19 cellular contexts compared by ENCODE assay signal in the genomic region with DNA sequence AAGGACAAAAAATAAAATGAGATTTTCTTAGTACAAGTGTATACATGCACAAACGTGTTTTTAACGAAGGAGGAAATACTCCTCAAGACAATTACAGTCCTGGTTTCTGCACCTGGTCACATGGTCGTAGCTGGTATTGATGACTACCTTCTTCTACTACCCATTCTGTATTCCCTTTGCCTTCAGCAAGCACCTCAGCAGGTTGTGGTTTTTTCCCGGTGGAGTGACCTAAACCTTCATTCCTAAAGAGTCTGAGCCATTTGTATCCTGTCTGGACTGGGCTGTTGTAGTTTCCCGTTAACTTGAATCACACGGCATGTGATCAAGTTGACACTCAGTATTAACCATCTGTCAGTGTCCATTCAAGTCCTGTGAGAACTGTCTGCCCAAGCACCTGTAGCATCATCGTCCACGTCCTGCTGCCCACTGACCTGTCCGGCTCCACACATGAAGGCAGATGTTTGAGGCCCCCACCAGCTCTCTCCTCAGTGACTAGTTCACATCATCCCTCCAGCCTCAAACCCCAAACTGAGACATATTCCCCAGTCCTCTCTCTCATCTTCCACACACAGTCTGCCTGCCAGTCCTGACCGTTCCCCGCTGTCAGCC.
"Had no signal": no experiment of that assay in that cellular context is flagged by ENCODE, and none has a peak within 500 bp of the region (broad histone marks: within the 10 kb centered on the region; RNA-seq: fewer than 3 reads in every experiment).

No MANE protein-coding gene starts in this region.

- ATAC-seq: esophagus mucosa, left colon, lower lobe of right lung, right cardiac atrium had no signal

- H3K9me3 ChIP-seq: lower lobe of right lung, suprapubic skin had no signal

- H3K27ac Mint-ChIP-seq: endodermal cell, type B pancreatic cell had no signal

- H3K27me3 Mint-ChIP-seq: activated naive CD8-positive, alpha-beta T cell treated with anti-CD3 and anti-CD28 coated beads for 36 hours; activated T-cell treated with anti-CD3 and anti-CD28 coated beads, Interleukin-2, amount 50 U/mL, for 24 hours; type B pancreatic cell had no signal

- H3K4me3 Mint-ChIP-seq: activated naive CD8-positive, alpha-beta T cell treated with anti-CD3 and anti-CD28 coated beads for 36 hours; activated T-cell treated with anti-CD3 and anti-CD28 coated beads, Interleukin-2, amount 50 U/mL, for 24 hours; endodermal cell; immature natural killer cell; type B pancreatic cell had no signal

- H3K4me1 Mint-ChIP-seq: activated naive CD8-positive, alpha-beta T cell treated with anti-CD3 and anti-CD28 coated beads for 36 hours; endodermal cell had no signal

- H3K9me3 Mint-ChIP-seq: activated naive CD8-positive, alpha-beta T cell treated with anti-CD3 and anti-CD28 coated beads for 36 hours; activated T-cell treated with anti-CD3 and anti-CD28 coated beads, Interleukin-2, amount 50 U/mL, for 24 hours; endodermal cell; immature natural killer cell; type B pancreatic cell had no signal

- H3K27ac ChIP-seq: lower lobe of right lung, parathyroid adenoma, suprapubic skin had no signal

- H3K4me3 ChIP-seq: lower lobe of right lung, suprapubic skin had no signal

- H3K4me1 ChIP-seq: parathyroid adenoma had no signal

- H3K27me3 ChIP-seq: suprapubic skin had no signal

- DNase-seq: activated CD4-positive, alpha-beta T cell treated with anti-CD3 and anti-CD28 coated beads, Interleukin-2, amount 50 U/mL, for 4 hours; activated effector memory CD4-positive, alpha-beta T cell treated with Interleukin-2 at 50 U/mL for 16 hours; activated naive CD8-positive, alpha-beta T cell treated with anti-CD3 and anti-CD28 coated beads for 36 hours; activated T-cell treated with anti-CD3 and anti-CD28 coated beads, Interleukin-2, amount 50 U/mL, for 24 hours; amygdala; endodermal cell; immature natural killer cell; left colon; lower lobe of right lung; midbrain; right cardiac atrium; small intestine; stimulated activated CD4-positive, alpha-beta T cell treated with anti-CD3 and anti-CD28 coated beads, Interleukin-4, amount 100 ng/mL, for 24 hours; stimulated activated naive CD4-positive, alpha-beta T cell; SW 1271 had no signal
